ENCODE assay signal across 17 cellular contexts in genomic region chr12:124593176-124593575, GRCh38.
"Had no signal": no experiment of that assay in that cellular context is flagged by ENCODE, and none has a peak within 500 bp of the region (broad histone marks: within the 10 kb centered on the region; RNA-seq: fewer than 3 reads in every experiment).

No MANE protein-coding gene starts in this region.

- H3K27ac ChIP-seq: brain microvascular endothelial cell, pancreas, thoracic aorta had no signal

- ATAC-seq: activated CD8-positive, alpha-beta memory T cell treated with anti-CD3 and anti-CD28 coated beads, Interleukin-2, amount 10 ng/mL, durations not matched to agents 7 days and 5 days; stimulated activated effector memory CD8-positive, alpha-beta T cell treated with anti-CD3 and anti-CD28 coated beads, Interleukin-12 subunit alpha, Interleukin-12 subunit beta, amount 100 ng/mL, for 72 hours had no signal

- H3K27ac Mint-ChIP-seq: activated CD4-positive, alpha-beta memory T cell treated with anti-CD3 and anti-CD28 coated beads, Interleukin-2, amount 10 ng/mL, durations not matched to agents 7 days and 5 days; activated CD8-positive, alpha-beta memory T cell treated with anti-CD3 and anti-CD28 coated beads, Interleukin-2, amount 10 ng/mL, durations not matched to agents 7 days and 5 days; activated T-helper 2 cell treated with anti-CD3 and anti-CD28 coated beads, Interferon-gamma antibody, Interleukin-2, Interleukin-4, amounts not matched to agents 10 μg/mL and 5 μg/mL and 100 μg/mL, durations not matched to agents 14 hours and 24 hours and 36 hours; stimulated activated effector memory CD8-positive, alpha-beta T cell treated with anti-CD3 and anti-CD28 coated beads, Interleukin-12 subunit alpha, Interleukin-12 subunit beta, amount 100 ng/mL, for 72 hours had no signal

- H3K4me3 ChIP-seq: pancreas, right lobe of liver, thoracic aorta, upper lobe of left lung had no signal

- H3K36me3 ChIP-seq: brain microvascular endothelial cell, pancreas, right lobe of liver, thoracic aorta, upper lobe of left lung had no signal

- DNase-seq: activated CD4-positive, alpha-beta memory T cell treated with anti-CD3 and anti-CD28 coated beads, Interleukin-2, amount 10 ng/mL, durations not matched to agents 7 days and 5 days; activated CD4-positive, alpha-beta T cell treated with anti-CD3 and anti-CD28 coated beads for 48 hours; activated CD4-positive, CD25-positive, alpha-beta regulatory T cell; activated CD8-positive, alpha-beta memory T cell treated with anti-CD3 and anti-CD28 coated beads, Interleukin-2, amount 10 ng/mL, durations not matched to agents 7 days and 5 days; activated naive CD4-positive, alpha-beta T cell treated with Interleukin-2 at 50 U/mL for 16 hours; brain microvascular endothelial cell; central memory CD4-positive, alpha-beta T cell; left ventricle myocardium superior; stimulated activated CD4-positive, alpha-beta T cell treated with anti-CD3 and anti-CD28 coated beads, Interleukin-4, amount 100 ng/mL, for 24 hours; T-helper 1 cell; T-helper 9 cell; upper lobe of left lung had no signal

- H3K9me3 ChIP-seq: pancreas, right lobe of liver, thoracic aorta, upper lobe of left lung had no signal

- H3K27me3 ChIP-seq: brain microvascular endothelial cell, pancreas, right lobe of liver, upper lobe of left lung had no signal

- H3K4me1 ChIP-seq: pancreas, right lobe of liver had no signal

- H3K4me3 Mint-ChIP-seq: activated CD4-positive, alpha-beta memory T cell treated with anti-CD3 and anti-CD28 coated beads, Interleukin-2, amount 10 ng/mL, durations not matched to agents 7 days and 5 days; activated CD8-positive, alpha-beta memory T cell treated with anti-CD3 and anti-CD28 coated beads, Interleukin-2, amount 10 ng/mL, durations not matched to agents 7 days and 5 days; stimulated activated effector memory CD8-positive, alpha-beta T cell treated with anti-CD3 and anti-CD28 coated beads, Interleukin-12 subunit alpha, Interleukin-12 subunit beta, amount 100 ng/mL, for 72 hours had no signal

- H3K36me3 Mint-ChIP-seq: activated CD8-positive, alpha-beta memory T cell treated with anti-CD3 and anti-CD28 coated beads, Interleukin-2, amount 10 ng/mL, durations not matched to agents 7 days and 5 days; stimulated activated effector memory CD8-positive, alpha-beta T cell treated with anti-CD3 and anti-CD28 coated beads, Interleukin-12 subunit alpha, Interleukin-12 subunit beta, amount 100 ng/mL, for 72 hours had no signal

- H3K9me3 Mint-ChIP-seq: stimulated activated effector memory CD8-positive, alpha-beta T cell treated with anti-CD3 and anti-CD28 coated beads, Interleukin-12 subunit alpha, Interleukin-12 subunit beta, amount 100 ng/mL, for 72 hours had no signal
